ENCODE assay signal across 8 cellular contexts in genomic region chr3:194070220-194070633, GRCh38.
DNase-seq lines count a peak whose midpoint lies in the region; ATAC-seq, FAIRE-seq and TF ChIP-seq lines count a peak whose summit lies in the region.

No MANE protein-coding gene starts in this region.

- H3K27me3 Mint-ChIP-seq in progenitor cell of endocrine pancreas, result no peaks in the 10 kb centered on the region

- H4K20me1 ChIP-seq in DND-41 (ENCODE audit: insufficient read depth, low read length) (no peaks in the 10 kb centered on the region), PC-3 (ENCODE audit: low read length) (no peaks in the 10 kb centered on the region)

- H3K4me2 ChIP-seq in DND-41 (ENCODE audit: insufficient read depth, low read length) (peak overlapping the region; percentile 83), PC-3 (ENCODE audit: low read length) (peak overlapping the region; percentile 77)

- BruUV-seq in PC-3 (replicated peaks; lab: Mats Ljungman, UMichigan), result TSS peak; percentile 48

- peaks cover 40% of the 10 kb centered on the region for H3K27me3 ChIP-seq in DND-41 (ENCODE audit: insufficient read depth, low read length, poor library complexity)
- no peaks in the 10 kb centered on the region for H3K27me3 ChIP-seq in PC-3 (ENCODE audit: low read length)

- ATAC-seq in DND-41 (ENCODE audit: insufficient read depth, low read depth), result no peak
- ATAC-seq in PC-3, result no peak
- no peak for ATAC-seq in HG02678 (IDR thresholded peaks at IDR 0.05; ENCODE audit: unreplicated experiment)

- H3K9me3 Mint-ChIP-seq in progenitor cell of endocrine pancreas (ENCODE audit: low read depth), result peaks cover 18% of the 10 kb centered on the region

- DNase-seq in DND-41, result no peak
- DNase-seq in PC-3, result no peak
- DNase-seq in epithelial cell of prostate (ENCODE audit: low read depth, low spot score), result no peak
- DNase-seq in progenitor cell of endocrine pancreas (ENCODE audit: low spot score, unreplicated experiment), result no peak
- DNase-seq in urothelium cell line (ENCODE audit: low spot score), result no peak
- no peak for DNase-seq in DMS114 treated with DMSO at 0.1 percent for 48 hours (lab: John Stamatoyannopoulos, UW; ENCODE audit: unreplicated experiment)
- DNase-seq in NCI-H345 treated with DMSO at 0.1 percent for 48 hours (lab: John Stamatoyannopoulos, UW; ENCODE audit: unreplicated experiment), result no peak

- H3K9me3 ChIP-seq in DND-41 (ENCODE audit: insufficient read depth, low read length, severe bottlenecking) (no peaks in the 10 kb centered on the region), PC-3 (ENCODE audit: low read length) (no peaks in the 10 kb centered on the region)

- FAIRE-seq in urothelium cell line (lab: Jason Lieb, UNC), result no peak

- no peaks in the 10 kb centered on the region for H3K9me2 ChIP-seq in PC-3 (replicated peaks; ENCODE audit: low read length)

- peak overlapping the region; percentile 60 for H3K27ac Mint-ChIP-seq in progenitor cell of endocrine pancreas

- CTCF ChIA-PET in PC-3 (lab: Charles Lee), result interaction anchor here (0.5 kb wide), 1 partner anchor 72 kb away, joined by 6 read pairs; no protein-coding TSS in a partner anchor

- H3K4me1 ChIP-seq in DND-41 (ENCODE audit: insufficient read depth, low read length) (peaks cover 17% of the 10 kb centered on the region), PC-3 (ENCODE audit: insufficient read depth, low read length) (peaks cover 29% of the 10 kb centered on the region)

- intact Hi-C loops in PC-3 (cut with micrococcal nuclease), result loop anchor here (2.0 to 10.0 kb wide), 5 partner anchors 65 to 288 kb away; no protein-coding TSS in a partner anchor

- H3K36me3 Mint-ChIP-seq in progenitor cell of endocrine pancreas (ENCODE audit: insufficient read depth), result peaks cover 6% of the 10 kb centered on the region

- H3K27ac ChIP-seq in DND-41 (ENCODE audit: low read length), result no peak overlapping the region
- H3K27ac ChIP-seq in PC-3 (ENCODE audit: low read length), result no peak overlapping the region
- H3K27ac ChIP-seq in epithelial cell of prostate, result peak overlapping the region; percentile 70

- H3K36me3 ChIP-seq in DND-41 (ENCODE audit: insufficient read depth, low read length), result no peaks in the 10 kb centered on the region
- no peaks in the 10 kb centered on the region for H3K36me3 ChIP-seq in PC-3 (ENCODE audit: low read depth, low read length)

- POLR2A ChIA-PET in PC-3 (lab: Charles Lee; ENCODE audit: unreplicated experiment), result interaction anchor here (0.9 to 1.0 kb wide), 2 partner anchors 61 to 65 kb away, joined by 5 to 7 read pairs; no protein-coding TSS in a partner anchor

- H2AFZ ChIP-seq in DND-41 (ENCODE audit: low read depth, low read length) (peak overlapping the region; percentile 43; the same call in 1 of the 2 replicates), PC-3 (ENCODE audit: low read length) (no peak overlapping the region)

- peak overlapping the region in 1 of 2 experiments; percentile 61; a peak in 2 of 4 replicates for H3K4me3 ChIP-seq in DND-41 (ENCODE audit: low read depth in 1 of 2, low read length in 2 of 2)
- H3K4me3 ChIP-seq in PC-3 (ENCODE audit: low read length), result peak overlapping the region; percentile 60

- H3F3A ChIP-seq in PC-3 (ENCODE audit: low read length, unreplicated experiment), result no peaks in the 10 kb centered on the region

- H3K4me1 Mint-ChIP-seq in progenitor cell of endocrine pancreas (ENCODE audit: low read depth), result peaks cover 22% of the 10 kb centered on the region

- H3K4me3 Mint-ChIP-seq in progenitor cell of endocrine pancreas (ENCODE audit: low read depth), result peak overlapping the region; percentile 68

- no peak overlapping the region; the same call in 1 of the 2 replicates for H3K9ac ChIP-seq in DND-41 (ENCODE audit: low read depth, low read length)
- H3K9ac ChIP-seq in PC-3 (ENCODE audit: low read length), result no peak overlapping the region

- no peaks in the 10 kb centered on the region for H3K79me2 ChIP-seq in DND-41 (ENCODE audit: insufficient read depth, low read length)
- H3K79me2 ChIP-seq in PC-3 (ENCODE audit: low read length), result no peaks in the 10 kb centered on the region

- TF ChIP-seq CTCF in DND-41 (IDR thresholded peaks at IDR 0.05; ENCODE audit: borderline replicate concordance, extremely low read depth, low read length, poor library complexity, severe bottlenecking) (no peak), PC-3 (conservative IDR thresholded peaks at IDR 0.05; ENCODE audit: low read depth, low read length) (no peak), progenitor cell of endocrine pancreas (IDR thresholded peaks at IDR 0.05; ENCODE audit: unreplicated experiment) (no peak)
